ENCODE assay signal across 22 cellular contexts in the genomic region with DNA sequence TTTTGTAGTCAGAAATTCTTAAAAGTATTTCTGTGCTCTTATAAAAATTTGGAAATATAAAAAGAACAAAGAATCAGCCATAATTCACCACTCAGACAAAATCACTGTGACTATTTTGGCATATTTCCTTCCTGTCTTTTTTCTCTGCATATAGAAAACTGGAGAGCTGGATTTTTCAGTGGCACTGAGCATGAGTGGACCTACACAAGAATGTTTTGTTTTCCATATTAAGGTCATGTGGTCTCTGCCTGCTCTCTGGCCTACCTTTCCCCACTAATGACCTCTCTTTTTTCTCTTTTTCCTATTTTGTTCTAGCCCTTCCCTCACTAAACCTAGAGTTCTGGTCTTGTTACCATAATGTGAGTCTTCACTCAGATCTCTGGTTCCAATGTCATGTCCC.
"Had no signal": no experiment of that assay in that cellular context is flagged by ENCODE, and none has a peak within 500 bp of the region (broad histone marks: within the 10 kb centered on the region; RNA-seq: fewer than 3 reads in every experiment).

No MANE protein-coding gene starts in this region.

- H3K27ac ChIP-seq: coronary artery, dorsolateral prefrontal cortex, esophagus muscularis mucosa, foreskin keratinocyte, gastroesophageal sphincter, heart left ventricle, hepatocyte, left ventricle myocardium inferior, lower lobe of right lung had no signal

- H3K9me3 Mint-ChIP-seq: immature natural killer cell; mesothelial cell of epicardium; naive B cell; naive thymus-derived CD8-positive, alpha-beta T cell had no signal

- ATAC-seq: foreskin keratinocyte; gastroesophageal sphincter; heart left ventricle; left colon; lower lobe of right lung; mucosa of descending colon; naive thymus-derived CD8-positive, alpha-beta T cell had no signal

- H3K4me3 ChIP-seq: coronary artery, dorsolateral prefrontal cortex, esophagus muscularis mucosa, gastroesophageal sphincter, heart left ventricle, hepatocyte, left ventricle myocardium inferior, lower lobe of right lung, mucosa of descending colon had no signal

- H3K27ac Mint-ChIP-seq: immature natural killer cell; mesothelial cell of epicardium; naive thymus-derived CD8-positive, alpha-beta T cell had no signal

- DNase-seq: dorsolateral prefrontal cortex; effector CD4-positive, alpha-beta T cell; effector memory CD4-positive, alpha-beta T cell; foreskin keratinocyte; heart left ventricle; hypothalamus; immature natural killer cell; islet precursor cell; kidney; kidney glomerular epithelial cell; left colon; left ventricle myocardium inferior; lower lobe of right lung; mesenchymal stem cell; mucosa of descending colon; naive B cell; naive thymus-derived CD8-positive, alpha-beta T cell had no signal

- H3K27me3 ChIP-seq: esophagus muscularis mucosa, foreskin keratinocyte, gastroesophageal sphincter, heart left ventricle, hepatocyte had no signal

- H3K36me3 ChIP-seq: esophagus muscularis mucosa, gastroesophageal sphincter, heart left ventricle, left ventricle myocardium inferior, lower lobe of right lung had no signal

- H3K9me3 ChIP-seq: esophagus muscularis mucosa, gastroesophageal sphincter, heart left ventricle, left ventricle myocardium inferior, lower lobe of right lung, mucosa of descending colon had no signal

- H3K4me3 Mint-ChIP-seq: immature natural killer cell; mesothelial cell of epicardium; naive thymus-derived CD8-positive, alpha-beta T cell had no signal

- H3K4me1 ChIP-seq: esophagus muscularis mucosa, foreskin keratinocyte, gastroesophageal sphincter, heart left ventricle, left ventricle myocardium inferior, lower lobe of right lung had no signal

- H3K4me1 Mint-ChIP-seq: immature natural killer cell; mesothelial cell of epicardium; naive thymus-derived CD8-positive, alpha-beta T cell had no signal

- H3K36me3 Mint-ChIP-seq: immature natural killer cell; mesothelial cell of epicardium; naive B cell; naive thymus-derived CD8-positive, alpha-beta T cell had no signal
